Comparison of ENCODE assay signal across 20 cellular contexts in the genomic region with DNA sequence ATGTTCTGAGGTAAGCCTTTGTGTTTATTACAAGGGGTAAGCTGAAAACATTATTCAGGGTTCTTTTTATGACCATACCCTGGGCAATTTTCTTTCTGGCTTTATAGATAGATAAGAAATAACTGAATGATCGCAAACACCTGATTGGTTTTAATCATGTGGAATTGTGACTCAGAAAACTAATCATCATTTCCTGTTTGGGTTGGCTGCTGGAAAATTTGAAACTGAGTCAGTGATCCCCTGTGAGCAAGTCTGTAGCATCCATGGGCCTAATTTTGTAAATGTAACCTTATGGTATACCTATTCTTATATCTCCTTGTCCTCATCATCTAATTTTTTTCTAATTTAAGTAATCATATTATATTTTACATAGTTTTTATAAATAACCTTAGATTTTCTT. TPM values are rescaled to one million over a fixed set of nuclear protein-coding genes. Genes with fewer than 3 reads are reported as not detected.
"Had no signal": no experiment of that assay in that cellular context is flagged by ENCODE, and none has a peak within 500 bp of the region (broad histone marks: within the 10 kb centered on the region; RNA-seq: fewer than 3 reads in every experiment).

No MANE protein-coding gene starts in this region.

- H3K9me3 Mint-ChIP-seq: activated T-helper 1 cell treated with anti-CD3 and anti-CD28 coated beads, Interleukin-12 subunit alpha, Interleukin-12 subunit beta, Interleukin-2, Interleukin-4 antibody, amounts not matched to agents 30 ng/mL and 10 ng/mL and 1 ng/mL, durations not matched to agents 14 hours and 24 hours and 36 hours; T-helper 1 cell treated with Interleukin-12 subunit alpha and Interleukin-12 subunit beta and Interleukin-4 antibody, amounts not matched to agents 30 μg/mL and 1 μg/mL, for 36 hours had no signal

- H3K36me3 Mint-ChIP-seq: naive thymus-derived CD4-positive, alpha-beta T cell; WTC11 had no signal

- H3K27ac Mint-ChIP-seq: activated CD4-positive, alpha-beta T cell treated with anti-CD3 and anti-CD28 coated beads, Interleukin-2, amount 10 ng/mL, durations not matched to agents 7 days and 5 days; activated T-helper 1 cell treated with anti-CD3 and anti-CD28 coated beads, Interleukin-12 subunit alpha, Interleukin-12 subunit beta, Interleukin-2, Interleukin-4 antibody, amounts not matched to agents 30 ng/mL and 10 ng/mL and 1 ng/mL, durations not matched to agents 14 hours and 24 hours and 36 hours; naive thymus-derived CD4-positive, alpha-beta T cell; T-helper 1 cell treated with Interleukin-12 subunit alpha and Interleukin-12 subunit beta and Interleukin-4 antibody, amounts not matched to agents 30 μg/mL and 1 μg/mL, for 36 hours; WTC11 had no signal

- H3K27ac ChIP-seq: esophagus squamous epithelium, gastroesophageal sphincter, heart right ventricle, lower lobe of right lung, pancreas, sigmoid colon, stomach, testis had no signal

- DNase-seq: activated CD4-positive, alpha-beta T cell treated with anti-CD3 and anti-CD28 coated beads, Interleukin-2, amount 10 ng/mL, durations not matched to agents 7 days and 5 days; activated CD8-positive, alpha-beta memory T cell treated with anti-CD3 and anti-CD28 coated beads for 24 hours; activated naive CD4-positive, alpha-beta T cell treated with Interleukin-2 at 50 U/mL for 16 hours; anterior cingulate cortex; esophagus squamous epithelium; heart right ventricle; left colon; lower lobe of right lung; mucosa of descending colon; naive thymus-derived CD4-positive, alpha-beta T cell; pancreas; sigmoid colon; stimulated activated CD4-positive, alpha-beta T cell treated with anti-CD3 and anti-CD28 coated beads, Interleukin-2, amount 100 ng/mL, for 24 hours; stomach; testis had no signal

- H3K27me3 ChIP-seq: esophagus squamous epithelium, gastroesophageal sphincter, heart right ventricle, pancreas, sigmoid colon, stomach, testis had no signal

- H3K4me1 Mint-ChIP-seq: activated CD4-positive, alpha-beta T cell treated with anti-CD3 and anti-CD28 coated beads, Interleukin-2, amount 10 ng/mL, durations not matched to agents 7 days and 5 days; naive thymus-derived CD4-positive, alpha-beta T cell had no signal

- H3K4me3 ChIP-seq: esophagus squamous epithelium, gastroesophageal sphincter, heart right ventricle, lower lobe of right lung, mucosa of descending colon, pancreas, sigmoid colon, stomach, testis had no signal

- H3K9me3 ChIP-seq: esophagus squamous epithelium, gastroesophageal sphincter, lower lobe of right lung, mucosa of descending colon, pancreas, sigmoid colon, stomach, testis had no signal

- H3K36me3 ChIP-seq: esophagus squamous epithelium, gastroesophageal sphincter, pancreas, sigmoid colon had no signal

- ATAC-seq: gastroesophageal sphincter; heart right ventricle; left colon; lower lobe of right lung; mucosa of descending colon; naive thymus-derived CD4-positive, alpha-beta T cell; pancreas; WTC11 had no signal

- FAIRE-seq: pancreas had no signal

- H3K4me3 Mint-ChIP-seq: activated CD4-positive, alpha-beta T cell treated with anti-CD3 and anti-CD28 coated beads, Interleukin-2, amount 10 ng/mL, durations not matched to agents 7 days and 5 days; activated T-helper 1 cell treated with anti-CD3 and anti-CD28 coated beads, Interleukin-12 subunit alpha, Interleukin-12 subunit beta, Interleukin-2, Interleukin-4 antibody, amounts not matched to agents 30 ng/mL and 10 ng/mL and 1 ng/mL, durations not matched to agents 14 hours and 24 hours and 36 hours; naive thymus-derived CD4-positive, alpha-beta T cell; T-helper 1 cell treated with Interleukin-12 subunit alpha and Interleukin-12 subunit beta and Interleukin-4 antibody, amounts not matched to agents 30 μg/mL and 1 μg/mL, for 36 hours; WTC11 had no signal

- H3K4me1 ChIP-seq: esophagus squamous epithelium, gastroesophageal sphincter, lower lobe of right lung, pancreas, sigmoid colon, stomach, testis had no signal

RNA-seq across cellular contexts. Expression of a gene that starts 34.3 kb away (rescaled TPM):
- total RNA-seq: activated T-helper 1 cell treated with anti-CD3 and anti-CD28 coated beads, Interleukin-12 subunit alpha, Interleukin-12 subunit beta, Interleukin-2, Interleukin-4 antibody, amounts not matched to agents 30 ng/mL and 10 ng/mL and 1 ng/mL, durations not matched to agents 14 hours and 24 hours and 36 hours; chondrocyte; naive thymus-derived CD4-positive, alpha-beta T cell had no signal
